Comparison of ENCODE assay signal across 28 cellular contexts in the genomic region with DNA sequence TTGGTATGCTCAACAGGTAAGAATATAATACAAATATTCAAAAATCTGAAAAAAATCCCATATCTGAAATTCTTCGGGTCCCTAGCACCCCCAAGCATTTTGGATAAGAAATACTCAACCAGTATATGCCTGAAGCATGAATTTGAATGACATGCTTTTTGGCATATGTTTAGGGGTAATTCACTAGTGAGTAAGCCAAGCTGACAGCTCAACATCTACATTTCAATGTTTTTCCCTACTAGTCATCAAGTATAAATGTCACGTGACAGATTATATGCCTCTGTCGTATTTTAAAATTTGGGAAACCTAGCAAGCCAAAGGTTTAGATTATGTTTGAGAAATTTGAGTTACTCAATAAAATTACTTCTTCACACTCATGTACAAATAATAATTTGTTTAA.
DNase-seq lines count a peak whose midpoint lies in the region; ATAC-seq, FAIRE-seq and TF ChIP-seq lines count a peak whose summit lies in the region.
"Had no signal": no experiment of that assay in that cellular context is flagged by ENCODE, and none has a peak within 500 bp of the region (broad histone marks: within the 10 kb centered on the region; RNA-seq: fewer than 3 reads in every experiment).

No MANE protein-coding gene starts in this region.

- TF ChIP-seq CTCF in epithelial cell of esophagus (IDR thresholded peaks at IDR 0.05; ENCODE audit: insufficient read depth, low read depth, low read length, missing control alignments) (no peak), WTC11 (IDR thresholded peaks at IDR 0.05) (no peak)

- peaks cover 12% of the 10 kb centered on the region; the same call in 1 of the 2 replicates for H3K36me3 Mint-ChIP-seq in WTC11

- POLR2A ChIA-PET in WTC11 (lab: Charles Lee): no interaction called here

- no peak for DNase-seq in GM19239 (ENCODE audit: insufficient read length, low spot score)
- DNase-seq in RKO (ENCODE audit: low spot score): peak; percentile 84
- peak; percentile 32 for DNase-seq in epithelial cell of esophagus (ENCODE audit: low read depth)
- DNase-seq in small intestine: no peak
- no peak for DNase-seq in WTC11 (ENCODE audit: low spot score)
- no peak for DNase-seq in NCI-H82 treated with DMSO at 0.1 percent for 48 hours (lab: John Stamatoyannopoulos, UW; ENCODE audit: unreplicated experiment)
- DNase-seq in GM12892 (ENCODE audit: insufficient read length): no peak
- DNase-seq: activated CD4-positive, alpha-beta memory T cell treated with anti-CD3 and anti-CD28 coated beads, Interleukin-2, amount 10 ng/mL, durations not matched to agents 7 days and 5 days; activated CD4-positive, CD25-positive, alpha-beta regulatory T cell treated with anti-CD3 and anti-CD28 coated beads, Interleukin-2, amount 50 U/mL, for 72 hours; anterior cingulate cortex; Calu3; central memory CD4-positive, alpha-beta T cell; dermis blood vessel endothelial cell; head of caudate nucleus; Karpas-422; kidney glomerular epithelial cell; lower lobe of right lung; mucosa of descending colon; NCI-H1092 treated with DMSO at 0.1 percent for 48 hours; NCI-H187 treated with DMSO at 0.1 percent for 48 hours; NCI-H526; stimulated activated naive CD4-positive, alpha-beta T cell treated with Interleukin-2 at 50 U/mL for 16 hours; testis had no signal

- H3K9me3 ChIP-seq in small intestine (ENCODE audit: control insufficient read depth, low read depth): no peaks in the 10 kb centered on the region
- H3K9me3 ChIP-seq: lower lobe of right lung, mucosa of descending colon, testis had no signal

- no peak overlapping the region for H3K27ac Mint-ChIP-seq in WTC11
- H3K27ac Mint-ChIP-seq: activated CD4-positive, alpha-beta memory T cell treated with anti-CD3 and anti-CD28 coated beads, Interleukin-2, amount 10 ng/mL, durations not matched to agents 7 days and 5 days; activated naive CD4-positive, alpha-beta T cell treated with anti-CD3 and anti-CD28 coated beads, Interleukin-2, amount 50 U/mL, for 72 hours; activated T-helper 2 cell treated with anti-CD3 and anti-CD28 coated beads, Interferon-gamma antibody, Interleukin-2, Interleukin-4, amounts not matched to agents 10 μg/mL and 5 μg/mL and 100 μg/mL, durations not matched to agents 14 hours and 24 hours and 36 hours; natural killer cell treated with Interleukin-12 subunit alpha and Interleukin-12 subunit beta and Interleukin-15 and Interleukin-18, amount 100 ng/mL, for 72 hours had no signal

- no peaks in the 10 kb centered on the region for H3K4me1 ChIP-seq in small intestine (ENCODE audit: control insufficient read depth in 2 of 2, insufficient read depth in 1 of 2, low read depth in 1 of 2, low read length in 1 of 2)
- H3K4me1 ChIP-seq: lower lobe of right lung, testis had no signal

- H3K27me3 ChIP-seq in small intestine (ENCODE audit: control insufficient read depth in 2 of 2, insufficient read depth in 2 of 2, low read length in 2 of 2): no peaks in the 10 kb centered on the region
- H3K27me3 ChIP-seq: testis had no signal

- CTCF ChIA-PET in WTC11 (lab: Charles Lee): no interaction called here

- H3K4me3 Mint-ChIP-seq in WTC11: no peak overlapping the region
- H3K4me3 Mint-ChIP-seq: activated CD4-positive, alpha-beta memory T cell treated with anti-CD3 and anti-CD28 coated beads, Interleukin-2, amount 10 ng/mL, durations not matched to agents 7 days and 5 days; CD14-positive monocyte; natural killer cell treated with Interleukin-12 subunit alpha and Interleukin-12 subunit beta and Interleukin-15 and Interleukin-18, amount 100 ng/mL, for 72 hours had no signal

- no peaks in the 10 kb centered on the region for H3K27me3 Mint-ChIP-seq in WTC11 (ENCODE audit: low read depth)
- H3K27me3 Mint-ChIP-seq: activated CD4-positive, alpha-beta memory T cell treated with anti-CD3 and anti-CD28 coated beads, Interleukin-2, amount 10 ng/mL, durations not matched to agents 7 days and 5 days had no signal

- no peak for ATAC-seq in WTC11
- ATAC-seq: activated naive CD4-positive, alpha-beta T cell treated with anti-CD3 and anti-CD28 coated beads, Interleukin-2, amount 50 U/mL, for 72 hours; lower lobe of right lung; mucosa of descending colon; natural killer cell treated with Interleukin-12 subunit alpha and Interleukin-12 subunit beta and Interleukin-15 and Interleukin-18, amount 100 ng/mL, for 72 hours had no signal

- H3K4me3 ChIP-seq in epithelial cell of esophagus (ENCODE audit: low read length) (no peak overlapping the region), small intestine (ENCODE audit: low read depth in 1 of 2, low read length in 2 of 2) (no peak overlapping the region)
- H3K4me3 ChIP-seq: lower lobe of right lung, mucosa of descending colon, testis had no signal

- peak; percentile 39 for FAIRE-seq in GM19239 (lab: Jason Lieb, UNC)
- peak; percentile 82 for FAIRE-seq in small intestine (lab: Jason Lieb, UNC)
- FAIRE-seq in GM12892 (lab: Jason Lieb, UNC): no peak
- FAIRE-seq: H54 had no signal

- no peaks in the 10 kb centered on the region for H3K36me3 ChIP-seq in small intestine (ENCODE audit: control insufficient read depth in 2 of 2, insufficient read depth in 2 of 2, low read length in 2 of 2)

- WGBS in small intestine, 3 donors: 73 to 93% (median 86%) methylated on average over 3 of the region's 3 CpGs

- peaks cover 2% of the 10 kb centered on the region; the same call in 1 of the 2 replicates for H3K4me1 Mint-ChIP-seq in WTC11
- H3K4me1 Mint-ChIP-seq: activated CD4-positive, alpha-beta memory T cell treated with anti-CD3 and anti-CD28 coated beads, Interleukin-2, amount 10 ng/mL, durations not matched to agents 7 days and 5 days; CD14-positive monocyte had no signal

- TF ChIP-seq POLR2A in GM12892 (IDR thresholded peaks at IDR 0.05; ENCODE audit: low read depth, low read length): no peak

- H3K27ac ChIP-seq in small intestine (ENCODE audit: low read depth in 1 of 2, low read length in 1 of 2): no peak overlapping the region
- H3K27ac ChIP-seq: lower lobe of right lung, testis had no signal

- peaks cover 5% of the 10 kb centered on the region for H3K9me3 Mint-ChIP-seq in WTC11
- H3K9me3 Mint-ChIP-seq: activated CD4-positive, alpha-beta memory T cell treated with anti-CD3 and anti-CD28 coated beads, Interleukin-2, amount 10 ng/mL, durations not matched to agents 7 days and 5 days; activated naive CD4-positive, alpha-beta T cell treated with anti-CD3 and anti-CD28 coated beads, Interleukin-2, amount 50 U/mL, for 72 hours; natural killer cell treated with Interleukin-12 subunit alpha and Interleukin-12 subunit beta and Interleukin-15 and Interleukin-18, amount 100 ng/mL, for 72 hours had no signal

TF ChIP-seq in WTC11, 78 proteins besides CTCF, POLR2A, EP300 and RAD21:
- TF ChIP-seq FOXK1 (CRISPR knock-in tag; IDR thresholded peaks at IDR 0.05) (no peak), ZNF671 (CRISPR knock-in tag; IDR thresholded peaks at IDR 0.05) (no peak), GABPB1 (CRISPR knock-in tag; IDR thresholded peaks at IDR 0.05) (no peak), ZNF317 (CRISPR knock-in tag; IDR thresholded peaks at IDR 0.05; ENCODE audit: borderline replicate concordance, low read depth) (no peak), ZNF138 (CRISPR knock-in tag; conservative IDR thresholded peaks at IDR 0.05) (no peak), CREB1 (CRISPR knock-in tag; IDR thresholded peaks at IDR 0.05) (no peak)
- TF ChIP-seq, protein P1, sequence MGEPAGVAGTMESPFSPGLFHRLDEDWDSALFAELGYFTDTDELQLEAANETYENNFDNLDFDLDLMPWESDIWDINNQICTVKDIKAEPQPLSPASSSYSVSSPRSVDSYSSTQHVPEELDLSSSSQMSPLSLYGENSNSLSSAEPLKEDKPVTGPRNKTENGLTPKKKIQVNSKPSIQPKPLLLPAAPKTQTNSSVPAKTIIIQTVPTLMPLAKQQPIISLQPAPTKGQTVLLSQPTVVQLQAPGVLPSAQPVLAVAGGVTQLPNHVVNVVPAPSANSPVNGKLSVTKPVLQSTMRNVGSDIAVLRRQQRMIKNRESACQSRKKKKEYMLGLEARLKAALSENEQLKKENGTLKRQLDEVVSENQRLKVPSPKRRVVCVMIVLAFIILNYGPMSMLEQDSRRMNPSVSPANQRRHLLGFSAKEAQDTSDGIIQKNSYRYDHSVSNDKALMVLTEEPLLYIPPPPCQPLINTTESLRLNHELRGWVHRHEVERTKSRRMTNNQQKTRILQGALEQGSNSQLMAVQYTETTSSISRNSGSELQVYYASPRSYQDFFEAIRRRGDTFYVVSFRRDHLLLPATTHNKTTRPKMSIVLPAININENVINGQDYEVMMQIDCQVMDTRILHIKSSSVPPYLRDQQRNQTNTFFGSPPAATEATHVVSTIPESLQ (CRISPR knock-in tag; IDR thresholded peaks at IDR 0.05): no peak
- TF ChIP-seq, protein P2, sequence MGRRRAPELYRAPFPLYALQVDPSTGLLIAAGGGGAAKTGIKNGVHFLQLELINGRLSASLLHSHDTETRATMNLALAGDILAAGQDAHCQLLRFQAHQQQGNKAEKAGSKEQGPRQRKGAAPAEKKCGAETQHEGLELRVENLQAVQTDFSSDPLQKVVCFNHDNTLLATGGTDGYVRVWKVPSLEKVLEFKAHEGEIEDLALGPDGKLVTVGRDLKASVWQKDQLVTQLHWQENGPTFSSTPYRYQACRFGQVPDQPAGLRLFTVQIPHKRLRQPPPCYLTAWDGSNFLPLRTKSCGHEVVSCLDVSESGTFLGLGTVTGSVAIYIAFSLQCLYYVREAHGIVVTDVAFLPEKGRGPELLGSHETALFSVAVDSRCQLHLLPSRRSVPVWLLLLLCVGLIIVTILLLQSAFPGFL (CRISPR knock-in tag; IDR thresholded peaks at IDR 0.05; ENCODE audit: borderline replicate concordance): no peak

Comparison
In these comparisons a context has a peak if more than half of its experiments do, and no peak if none do; other contexts are left out.
1. DNase-seq: peak in RKO (single experiment) and epithelial cell of esophagus (single experiment); none in GM19239 (single experiment), small intestine (single experiment), WTC11 (single experiment), NCI-H82 treated with DMSO at 0.1 percent for 48 hours (single experiment) and GM12892 (single experiment).